In genomic region chr2:42031281-42031680, GRCh38 we compare ENCODE assay signal across 27 cellular contexts. TPM values are rescaled to one million over a fixed set of nuclear protein-coding genes. Genes with fewer than 3 reads are reported as not detected.
"Had no signal": no experiment of that assay in that cellular context is flagged by ENCODE, and none has a peak within 500 bp of the region (broad histone marks: within the 10 kb centered on the region; RNA-seq: fewer than 3 reads in every experiment).

No MANE protein-coding gene starts in this region.

- FAIRE-seq: colon, frontal cortex had no signal

- H3K4me3 Mint-ChIP-seq: activated CD4-positive, alpha-beta memory T cell treated with anti-CD3 and anti-CD28 coated beads, Interleukin-2, amount 10 ng/mL, durations not matched to agents 7 days and 5 days; activated CD4-positive, alpha-beta T cell treated with anti-CD3 and anti-CD28 coated beads, Interleukin-2, amount 10 ng/mL, durations not matched to agents 24 days and 14 days; activated naive CD4-positive, alpha-beta T cell treated with anti-CD3 and anti-CD28 coated beads, Interleukin-2, amount 50 U/mL, for 24 hours; activated T-cell treated with anti-CD3 and anti-CD28 coated beads, Interleukin-2, amount 50 U/mL, for 72 hours; central memory CD8-positive, alpha-beta T cell; immature natural killer cell; T-cell; T-helper 2 cell treated with Interferon-gamma antibody and Interleukin-4, amounts not matched to agents 5 μg/mL and 100 μg/mL, for 36 hours had no signal

- H2AFZ ChIP-seq: hepatocyte had no signal

- H3K4me3 ChIP-seq: ascending aorta, esophagus muscularis mucosa, hepatocyte, sigmoid colon, smooth muscle cell, thoracic aorta, upper lobe of left lung had no signal

- H3K27me3 ChIP-seq: ascending aorta, esophagus muscularis mucosa, hepatocyte, sigmoid colon, upper lobe of left lung had no signal

- H3K9me3 Mint-ChIP-seq: activated CD4-positive, alpha-beta memory T cell treated with anti-CD3 and anti-CD28 coated beads, Interleukin-2, amount 10 ng/mL, durations not matched to agents 7 days and 5 days; activated CD4-positive, alpha-beta T cell treated with anti-CD3 and anti-CD28 coated beads, Interleukin-2, amount 10 ng/mL, durations not matched to agents 24 days and 14 days; activated naive CD4-positive, alpha-beta T cell treated with anti-CD3 and anti-CD28 coated beads, Interleukin-2, amount 50 U/mL, for 24 hours; activated T-cell treated with anti-CD3 and anti-CD28 coated beads, Interleukin-2, amount 50 U/mL, for 72 hours; central memory CD8-positive, alpha-beta T cell; immature natural killer cell; T-cell; T-helper 2 cell treated with Interferon-gamma antibody and Interleukin-4, amounts not matched to agents 5 μg/mL and 100 μg/mL, for 36 hours had no signal

- H3K36me3 Mint-ChIP-seq: activated naive CD4-positive, alpha-beta T cell treated with anti-CD3 and anti-CD28 coated beads, Interleukin-2, amount 50 U/mL, for 24 hours; immature natural killer cell; T-cell had no signal

- H3K27ac ChIP-seq: ascending aorta, esophagus muscularis mucosa, hepatocyte, sigmoid colon, thoracic aorta, upper lobe of left lung, VCaP had no signal

- DNase-seq: activated CD4-positive, alpha-beta memory T cell treated with anti-CD3 and anti-CD28 coated beads, Interleukin-2, amount 10 ng/mL, durations not matched to agents 7 days and 5 days; activated CD4-positive, alpha-beta T cell treated with anti-CD3 and anti-CD28 coated beads, Interleukin-2, amount 10 ng/mL, durations not matched to agents 24 days and 14 days; activated effector memory CD4-positive, alpha-beta T cell treated with anti-CD3 and anti-CD28 coated beads, Interleukin-2, amount 50 U/mL, for 16 hours; activated T-cell treated with anti-CD3 and anti-CD28 coated beads, Interleukin-2, amount 50 U/mL, for 72 hours; effector memory CD4-positive, alpha-beta T cell; glutamatergic neuron; immature natural killer cell; kidney glomerular epithelial cell; left ventricle myocardium superior; sigmoid colon; stimulated activated CD4-positive, alpha-beta T cell treated with anti-CD3 and anti-CD28 coated beads, Interleukin-15, amount 100 ng/mL, for 24 hours; stimulated activated naive CD4-positive, alpha-beta T cell treated with Interleukin-2 at 50 U/mL for 16 hours; T-cell; upper lobe of left lung had no signal

- H3K79me2 ChIP-seq: hepatocyte had no signal

- H3K36me3 ChIP-seq: ascending aorta, esophagus muscularis mucosa, sigmoid colon, thoracic aorta, upper lobe of left lung had no signal

- H3K4me1 Mint-ChIP-seq: activated CD4-positive, alpha-beta memory T cell treated with anti-CD3 and anti-CD28 coated beads, Interleukin-2, amount 10 ng/mL, durations not matched to agents 7 days and 5 days; activated CD4-positive, alpha-beta T cell treated with anti-CD3 and anti-CD28 coated beads, Interleukin-2, amount 10 ng/mL, durations not matched to agents 24 days and 14 days; activated naive CD4-positive, alpha-beta T cell treated with anti-CD3 and anti-CD28 coated beads, Interleukin-2, amount 50 U/mL, for 24 hours had no signal

- H3K4me2 ChIP-seq: hepatocyte, smooth muscle cell had no signal

- ATAC-seq: activated CD4-positive, CD25-positive, alpha-beta regulatory T cell treated with anti-CD3 and anti-CD28 coated beads, Interleukin-2, amount 50 U/mL, for 24 hours; activated T-cell treated with anti-CD3 and anti-CD28 coated beads, Interleukin-2, amount 50 U/mL, for 72 hours; T-cell had no signal

- H3K4me1 ChIP-seq: ascending aorta, sigmoid colon had no signal

- H3K27ac Mint-ChIP-seq: activated CD4-positive, alpha-beta memory T cell treated with anti-CD3 and anti-CD28 coated beads, Interleukin-2, amount 10 ng/mL, durations not matched to agents 7 days and 5 days; activated CD4-positive, alpha-beta T cell treated with anti-CD3 and anti-CD28 coated beads, Interleukin-2, amount 10 ng/mL, durations not matched to agents 24 days and 14 days; activated naive CD4-positive, alpha-beta T cell treated with anti-CD3 and anti-CD28 coated beads, Interleukin-2, amount 50 U/mL, for 24 hours; activated T-cell treated with anti-CD3 and anti-CD28 coated beads, Interleukin-2, amount 50 U/mL, for 72 hours; immature natural killer cell; T-cell; T-helper 2 cell treated with Interferon-gamma antibody and Interleukin-4, amounts not matched to agents 5 μg/mL and 100 μg/mL, for 36 hours had no signal

- H3K9me3 ChIP-seq: ascending aorta, esophagus muscularis mucosa, sigmoid colon, thoracic aorta, upper lobe of left lung had no signal

RNA-seq across cellular contexts. Expression of gene PKDCC, which starts 16.5 kb away (rescaled TPM):
- total RNA-seq: activated CD4-positive, alpha-beta memory T cell treated with anti-CD3 and anti-CD28 coated beads, Interleukin-2, amount 10 ng/mL, durations not matched to agents 7 days and 5 days; activated CD4-positive, alpha-beta T cell treated with anti-CD3 and anti-CD28 coated beads, Interleukin-2, amount 10 ng/mL, durations not matched to agents 24 days and 14 days; activated T-cell treated with anti-CD3 and anti-CD28 coated beads, Interleukin-2, amount 50 U/mL, for 72 hours; mononuclear cell had no signal
- polyA plus RNA-seq: immature natural killer cell had no signal
